1 cellular context compared by ENCODE assay signal in genomic region chr1:155026154-155026553, GRCh38.
TF ChIP-seq lines count a peak whose summit lies in the region.

No MANE protein-coding gene starts in this region.

TF ChIP-seq in H1, 55 proteins besides CTCF, POLR2A, EP300 and RAD21:
- TF ChIP-seq CBX5 (IDR thresholded peaks at IDR 0.05; ENCODE audit: low read depth, low read length) (no peak), GTF2F1 (IDR thresholded peaks at IDR 0.05; ENCODE audit: borderline replicate concordance, low read depth, low read length) (no peak), PHF8 (conservative IDR thresholded peaks at IDR 0.05; ENCODE audit: low read depth, low read length) (no peak), BCL11A (IDR thresholded peaks at IDR 0.05; ENCODE audit: low read depth in 2 of 2, low read length in 2 of 2) (no peak), SP2 (IDR thresholded peaks at IDR 0.05; ENCODE audit: low read length) (no peak), SAP30 (IDR thresholded peaks at IDR 0.05; ENCODE audit: insufficient read depth, insufficient replicate concordance, low read length) (no peak), CHD2 (IDR thresholded peaks at IDR 0.05; ENCODE audit: low read length) (no peak), CBX8 (IDR thresholded peaks at IDR 0.05; ENCODE audit: borderline replicate concordance, low read depth, low read length) (no peak), CREB1 (IDR thresholded peaks at IDR 0.05) (no peak), SIRT6 (IDR thresholded peaks at IDR 0.05; ENCODE audit: low read length) (no peak), HDAC2 (IDR thresholded peaks at IDR 0.05; ENCODE audit: borderline replicate concordance in 1 of 2, low read depth in 2 of 2, low read length in 2 of 2) (no peak), KDM4A (IDR thresholded peaks at IDR 0.05; ENCODE audit: low read depth, low read length, severe bottlenecking) (no peak), ATF3 (IDR thresholded peaks at IDR 0.05; ENCODE audit: insufficient read depth, low read depth, low read length) (no peak), BACH1 (IDR thresholded peaks at IDR 0.05; ENCODE audit: low read length) (no peak)
